Comparison of ENCODE assay signal across 8 cellular contexts in genomic region chr2:20351555-20352229, GRCh38. TPM values are rescaled to one million over a fixed set of nuclear protein-coding genes. Genes with fewer than 3 reads are reported as not detected.
A peak's percentile ranks its signal among the peaks of the same experiment; 100 is the strongest.
DNase-seq lines count a peak whose midpoint lies in the region; ATAC-seq, FAIRE-seq and TF ChIP-seq lines count a peak whose summit lies in the region.

No MANE protein-coding gene starts in this region.

- no peaks in the 10 kb centered on the region; the same call in 1 of the 2 replicates for H3K79me1 ChIP-seq in H1 (ENCODE audit: low read depth, low read length)

- H2BK15ac ChIP-seq in H1 (ENCODE audit: low read length) = 0 out of 2 replicates have a peak overlapping the region, but pooled peaks have one; percentile 77

- H3K23me2 ChIP-seq in H1 (ENCODE audit: low read depth, low read length) = peaks cover 8% of the 10 kb centered on the region

- no peak for FAIRE-seq in H1 (lab: Jason Lieb, UNC)

- H2BK5ac ChIP-seq in H1 (ENCODE audit: low read depth, low read length) = peak overlapping the region; percentile 90; the same call in 1 of the 2 replicates

- POLR2A ChIA-PET in H1 (lab: Charles Lee; ENCODE audit: partially characterized antibody) = interaction anchor here (0.7 to 3.1 kb wide), 6 partner anchors 8 to 231 kb away, joined by 3 to 13 read pairs (median 3); no protein-coding TSS in a partner anchor

- H3K56ac ChIP-seq in H1 (replicated peaks; ENCODE audit: insufficient read length, low read depth, low read length) = peak overlapping the region; percentile 3

- H3K27me3 ChIP-seq in H1 (replicated peaks in 1 of 4; ENCODE audit: control insufficient read depth in 3 of 4, extremely low read depth in 1 of 4, insufficient read depth in 3 of 4, low read length in 3 of 4) (no peaks in the 10 kb centered on the region), psoas muscle (ENCODE audit: insufficient read depth in 3 of 3, low read length in 2 of 3) (no peaks in the 10 kb centered on the region)

- no peak overlapping the region for H2BK20ac ChIP-seq in H1 (ENCODE audit: low read length)

- peaks cover 29 to 34% of the 10 kb centered on the region in 2 experiments for H3K79me2 ChIP-seq in H1 (ENCODE audit: control insufficient read depth in 1 of 2, insufficient read depth in 2 of 2, low read length in 2 of 2)

- no peak for TF ChIP-seq EP300 in H1 (IDR thresholded peaks at IDR 0.05; ENCODE audit: borderline replicate concordance in 1 of 2, low read depth in 2 of 2, low read length in 2 of 2)

- 0 out of 2 replicates have a peak overlapping the region, but pooled peaks have one; percentile 66 for H4K8ac ChIP-seq in H1 (ENCODE audit: extremely low read depth, insufficient read depth, low read length)

- H3K4me3 ChIP-seq in H1 (ENCODE audit: extremely low read depth in 1 of 4, insufficient read depth in 2 of 4, low read depth in 3 of 4, low read length in 4 of 4) (peak overlapping the region; percentile 66 to 78 (median 74)), psoas muscle (peak overlapping the region; percentile 94)

- no peak overlapping the region for H2BK120ac ChIP-seq in H1 (replicated peaks; ENCODE audit: low read depth, low read length)

- CTCF ChIA-PET in H1 (lab: Charles Lee; ENCODE audit: partially characterized antibody) = interaction anchor here (0.6 to 4.3 kb wide), 9 partner anchors 21 to 362 kb away, joined by 3 to 24 read pairs (median 3); partner anchors contain the start of genes RHOB and WDR35

- peak; percentile 22 for DNase-seq in NCI-H2029 (lab: John Stamatoyannopoulos, UW)
- DNase-seq in H1 (ENCODE audit: low read depth in 1 of 2, low spot score in 2 of 2) = no peak
- DNase-seq in psoas muscle = no peak
- no peak for DNase-seq in middle frontal gyrus (ENCODE audit: extremely low spot score, low spot score)
- no peak for DNase-seq in SK-N-DZ (ENCODE audit: low spot score)
- no peak for DNase-seq in immature natural killer cell

- H3K27ac ChIP-seq in H1 (ENCODE audit: low read depth, low read length) = peak overlapping the region; percentile 90
- peak overlapping the region; percentile 98 for H3K27ac ChIP-seq in psoas muscle

- peak overlapping the region; percentile 89; the same call in 1 of the 2 replicates for H2AFZ ChIP-seq in H1 (ENCODE audit: low read length)

- H4K20me1 ChIP-seq in H1 (replicated peaks in 1 of 2; ENCODE audit: control insufficient read depth in 1 of 2, insufficient read depth in 2 of 2, low read length in 2 of 2) = peaks cover 6 to 10% of the 10 kb centered on the region in 2 experiments

- TF ChIP-seq RAD21 in H1 (IDR thresholded peaks at IDR 0.05 in 1 of 2, conservative IDR thresholded peaks at IDR 0.05 in 1 of 2; ENCODE audit: low read depth in 2 of 2, low read length in 2 of 2) = no peak

- H3K9me3 ChIP-seq in H1 (ENCODE audit: insufficient read depth in 2 of 2, low read depth in 1 of 2, low read length in 1 of 2) (no peaks in the 10 kb centered on the region), psoas muscle (no peaks in the 10 kb centered on the region)

- H3K4ac ChIP-seq in H1 (replicated peaks; ENCODE audit: insufficient read length, low read depth, low read length) = peak overlapping the region; percentile 90

- TF ChIP-seq CTCF in H1 (IDR thresholded peaks at IDR 0.05; ENCODE audit: control extremely low read depth in 1 of 3, insufficient read depth in 1 of 3, low read depth in 1 of 3, low read length in 3 of 3) (no peak), psoas muscle (IDR thresholded peaks at IDR 0.05) (no peak)

- H3K27ac Mint-ChIP-seq in immature natural killer cell = no peak overlapping the region

- peak overlapping the region; percentile 96 for H3K4me2 ChIP-seq in H1 (ENCODE audit: insufficient read depth in 1 of 2, low read depth in 2 of 2, low read length in 2 of 2)

- no peak overlapping the region for H3K23ac ChIP-seq in H1 (ENCODE audit: insufficient read length)

- TF ChIP-seq POLR2A in H1 (IDR thresholded peaks at IDR 0.05; ENCODE audit: control extremely low read depth in 1 of 2, low read depth in 2 of 2, low read length in 2 of 2) = no peak

- peak overlapping the region; percentile 65 for H2BK12ac ChIP-seq in H1 (ENCODE audit: low read depth, low read length)

- H3K9ac ChIP-seq in H1 (replicated peaks in 1 of 4; ENCODE audit: extremely low read depth in 1 of 4, low read depth in 3 of 4, low read length in 3 of 4) = peak overlapping the region; percentile 61 to 96 (median 92)

- peaks cover 5 to 14% (median 12%) of the 10 kb centered on the region in 4 experiments for H3K4me1 ChIP-seq in H1 (replicated peaks in 1 of 4; ENCODE audit: control insufficient read depth in 3 of 4, insufficient read depth in 4 of 4, low read length in 3 of 4)
- peaks cover 49% of the 10 kb centered on the region for H3K4me1 ChIP-seq in psoas muscle

- H4K91ac ChIP-seq in H1 (replicated peaks; ENCODE audit: insufficient read length, low read length) = peak overlapping the region; percentile 67

- intact Hi-C loops in psoas muscle (cut with DNase I) = no loop called here

- H3K9me3 Mint-ChIP-seq in immature natural killer cell = no peaks in the 10 kb centered on the region

- H3K36me3 ChIP-seq in H1 (ENCODE audit: control insufficient read depth in 2 of 4, insufficient read depth in 4 of 4, low read length in 3 of 4) = peaks cover 0 to 4% (median 0%) of the 10 kb centered on the region in 4 experiments; a peak in 1 of 8 replicates
- no peaks in the 10 kb centered on the region for H3K36me3 ChIP-seq in psoas muscle (ENCODE audit: insufficient read depth in 1 of 2, low read depth in 1 of 2)

- WGBS in H1 (ENCODE audit: extremely low coverage in 1 of 2, insufficient coverage in 1 of 2, insufficient read length in 1 of 2, insufficient replicate concordance in 2 of 2, low coverage in 1 of 2, low lambda C conversion rate in 2 of 2, missing lambda C conversion rate in 1 of 2), 2 experiments = 30 to 100% methylated on average over 1 to 13 of the region's 13 CpGs
- WGBS in psoas muscle, 3 donors = 13 to 22% (median 15%) methylated on average over 13 of the region's 13 CpGs

- peak; percentile 6 for ATAC-seq in GM18870 (IDR thresholded peaks at IDR 0.05; ENCODE audit: unreplicated experiment)
- ATAC-seq in psoas muscle = peak in 2 of 4 donors; percentile 1 to 6
- no peak for ATAC-seq in HG03442 (IDR thresholded peaks at IDR 0.05; ENCODE audit: unreplicated experiment)

- H3K18ac ChIP-seq in H1 (ENCODE audit: extremely low read depth, low read length) = peak overlapping the region; percentile 91

- no peak overlapping the region for H3K4me3 Mint-ChIP-seq in immature natural killer cell

- no peaks in the 10 kb centered on the region for H3K36me3 Mint-ChIP-seq in immature natural killer cell

- peaks cover 31 to 36% of the 10 kb centered on the region in 2 donors for H3K4me1 Mint-ChIP-seq in immature natural killer cell

- H2AK5ac ChIP-seq in H1 (ENCODE audit: low read depth, low read length) = peak overlapping the region; percentile 4; the same call in 1 of the 2 replicates

- H3K27me3 Mint-ChIP-seq in immature natural killer cell (ENCODE audit: low read depth in 3 of 3) = peaks cover 3 to 11% (median 4%) of the 10 kb centered on the region in 3 donors

- peak overlapping the region; percentile 97 for H4K5ac ChIP-seq in H1 (ENCODE audit: insufficient read length, low read depth, low read length)

- no peak overlapping the region for H3K14ac ChIP-seq in H1 (ENCODE audit: insufficient read length)

TF ChIP-seq in H1, 55 proteins besides CTCF, POLR2A, EP300 and RAD21:
- TF ChIP-seq TEAD4 (IDR thresholded peaks at IDR 0.05; ENCODE audit: low read depth, low read length) (no peak), TBP (IDR thresholded peaks at IDR 0.05; ENCODE audit: low read depth, low read length) (no peak), JUND (IDR thresholded peaks at IDR 0.05; ENCODE audit: low read length) (no peak), YY1 (IDR thresholded peaks at IDR 0.05; ENCODE audit: low read depth, low read length) (no peak), TCF12 (IDR thresholded peaks at IDR 0.05; ENCODE audit: low read depth, low read length) (no peak), SIRT6 (IDR thresholded peaks at IDR 0.05; ENCODE audit: low read length) (no peak), BCL11A (IDR thresholded peaks at IDR 0.05; ENCODE audit: low read depth in 2 of 2, low read length in 2 of 2) (no peak), ASH2L (IDR thresholded peaks at IDR 0.05; ENCODE audit: low read length) (no peak), SIN3A (conservative IDR thresholded peaks at IDR 0.05 in 1 of 2, IDR thresholded peaks at IDR 0.05 in 1 of 2; ENCODE audit: low read depth in 1 of 2, low read length in 2 of 2) (no peak), USF2 (IDR thresholded peaks at IDR 0.05; ENCODE audit: low read length) (no peak), SRF (IDR thresholded peaks at IDR 0.05; ENCODE audit: low read depth, low read length) (no peak), PHF8 (conservative IDR thresholded peaks at IDR 0.05; ENCODE audit: low read depth, low read length) (no peak), SUZ12 (IDR thresholded peaks at IDR 0.05; ENCODE audit: low read length) (no peak)

RNA-seq across cellular contexts. Expression of gene PUM2, which starts 1.0 kb away (rescaled TPM):
- 109 and 114 TPM in 2 replicates for total RNA-seq in H1 (2021; fragmentation: NEBNext Ultra II Directional; extraction: Animal tissue kit (Norgen Biotek cat#: 25700))
- polyA plus RNA-seq in H1 (2011; rRNA removed) = 30.1 and 46.6 TPM in 2 replicates
- 40.1 TPM for polyA plus RNA-seq in H1 (2011; cell fraction: cytosol; rRNA removed)
- 37.3 TPM for polyA plus RNA-seq in H1 (2011; cell fraction: nucleus; rRNA removed)
- 33.7 to 56.1 TPM (median 47.0 TPM) in 4 replicates for polyA plus RNA-seq in H1 (2012, experiment 1 of 2)
- polyA plus RNA-seq in H1 (2012, experiment 2 of 2) = 2.6 TPM
- polyA plus RNA-seq in H1 (2013, experiment 1 of 2) = 31.1 TPM
- 31.5 TPM for polyA plus RNA-seq in H1 (2013, experiment 2 of 2)
- polyA minus RNA-seq in H1 (2011; rRNA and poly(A)+ RNA removed) = 336 and 378 TPM in 2 replicates
- 98.2 TPM for polyA minus RNA-seq in H1 (2011; cell fraction: cytosol; rRNA and poly(A)+ RNA removed)
- 170 TPM for polyA minus RNA-seq in H1 (2011; cell fraction: nucleus; rRNA and poly(A)+ RNA removed)
- 10 to 100 TPM; 37.3 to 61.7 (median 48.6) TPM for total RNA-seq in psoas muscle
- 10 to 100 TPM; 13.0 to 50.5 (median 20.4) TPM for polyA plus RNA-seq in psoas muscle
- polyA plus RNA-seq in SK-N-DZ (2014; cell fraction: cytosol; rRNA removed) = 20.8 and 31.6 TPM in 2 replicates
- polyA plus RNA-seq in SK-N-DZ (2014; cell fraction: nucleus; rRNA removed) = 16.8 and 32.0 TPM in 2 replicates
- polyA plus RNA-seq in immature natural killer cell = 10 to 100 TPM; 11.2 to 23.9 (median 21.1) TPM
